29 cellular contexts compared by ENCODE assay signal in genomic region chr5:38574009-38574408, GRCh38.
"Had no signal": no experiment of that assay in that cellular context is flagged by ENCODE, and none has a peak within 500 bp of the region (broad histone marks: within the 10 kb centered on the region; RNA-seq: fewer than 3 reads in every experiment).

No MANE protein-coding gene starts in this region.

- H3K27ac Mint-ChIP-seq: dendritic cell treated with granulocyte-macrophage colony-stimulating factor and Interleukin-4, amounts not matched to agents 40 ng/mL and 50 ng/mL, for 4 days; effector memory CD8-positive, alpha-beta T cell; endodermal cell had no signal

- H3K36me3 ChIP-seq: colonic mucosa, esophagus muscularis mucosa, esophagus squamous epithelium, gastrocnemius medialis, gastroesophageal sphincter, heart left ventricle, heart right ventricle had no signal

- DNase-seq: colonic mucosa; cortex of kidney; dermis blood vessel endothelial cell; dorsolateral prefrontal cortex; effector CD4-positive, alpha-beta T cell; effector CD8-positive, alpha-beta T cell; effector memory CD4-positive, alpha-beta T cell; effector memory CD8-positive, alpha-beta T cell; endodermal cell; erythroblast; esophagus squamous epithelium; foreskin fibroblast; foreskin keratinocyte; foreskin melanocyte; gastrocnemius medialis; glutamatergic neuron; head of caudate nucleus; heart left ventricle; heart right ventricle had no signal

- H3K4me3 Mint-ChIP-seq: dendritic cell treated with granulocyte-macrophage colony-stimulating factor and Interleukin-4, amounts not matched to agents 40 ng/mL and 50 ng/mL, for 4 days; effector memory CD8-positive, alpha-beta T cell; endodermal cell had no signal

- H3K27me3 ChIP-seq: colonic mucosa, dorsolateral prefrontal cortex, esophagus muscularis mucosa, esophagus squamous epithelium, gastrocnemius medialis, gastroesophageal sphincter, heart left ventricle had no signal

- H3K27ac ChIP-seq: colonic mucosa, coronary artery, dorsolateral prefrontal cortex, epithelial cell of prostate, esophagus muscularis mucosa, esophagus squamous epithelium, foreskin keratinocyte, gastrocnemius medialis, gastroesophageal sphincter, heart left ventricle, heart right ventricle had no signal

- ATAC-seq: effector memory CD8-positive, alpha-beta T cell; esophagus mucosa; foreskin keratinocyte; gastrocnemius medialis; gastroesophageal sphincter; heart left ventricle; heart right ventricle had no signal

- H3K4me1 ChIP-seq: colonic mucosa, foreskin keratinocyte had no signal

- H3K9me3 ChIP-seq: colonic mucosa, esophagus muscularis mucosa, esophagus squamous epithelium, gastrocnemius medialis, gastroesophageal sphincter, heart left ventricle, heart right ventricle had no signal

- H3K4me3 ChIP-seq: colonic mucosa, coronary artery, dorsolateral prefrontal cortex, esophagus muscularis mucosa, esophagus squamous epithelium, gastrocnemius medialis, gastroesophageal sphincter, heart left ventricle, heart right ventricle had no signal

- H3K9me3 Mint-ChIP-seq: dendritic cell treated with granulocyte-macrophage colony-stimulating factor and Interleukin-4, amounts not matched to agents 40 ng/mL and 50 ng/mL, for 4 days; effector memory CD8-positive, alpha-beta T cell; endodermal cell had no signal

- FAIRE-seq: colon, endometrium, endothelial cell of umbilical vein, frontal cortex had no signal
